In the genomic region with DNA sequence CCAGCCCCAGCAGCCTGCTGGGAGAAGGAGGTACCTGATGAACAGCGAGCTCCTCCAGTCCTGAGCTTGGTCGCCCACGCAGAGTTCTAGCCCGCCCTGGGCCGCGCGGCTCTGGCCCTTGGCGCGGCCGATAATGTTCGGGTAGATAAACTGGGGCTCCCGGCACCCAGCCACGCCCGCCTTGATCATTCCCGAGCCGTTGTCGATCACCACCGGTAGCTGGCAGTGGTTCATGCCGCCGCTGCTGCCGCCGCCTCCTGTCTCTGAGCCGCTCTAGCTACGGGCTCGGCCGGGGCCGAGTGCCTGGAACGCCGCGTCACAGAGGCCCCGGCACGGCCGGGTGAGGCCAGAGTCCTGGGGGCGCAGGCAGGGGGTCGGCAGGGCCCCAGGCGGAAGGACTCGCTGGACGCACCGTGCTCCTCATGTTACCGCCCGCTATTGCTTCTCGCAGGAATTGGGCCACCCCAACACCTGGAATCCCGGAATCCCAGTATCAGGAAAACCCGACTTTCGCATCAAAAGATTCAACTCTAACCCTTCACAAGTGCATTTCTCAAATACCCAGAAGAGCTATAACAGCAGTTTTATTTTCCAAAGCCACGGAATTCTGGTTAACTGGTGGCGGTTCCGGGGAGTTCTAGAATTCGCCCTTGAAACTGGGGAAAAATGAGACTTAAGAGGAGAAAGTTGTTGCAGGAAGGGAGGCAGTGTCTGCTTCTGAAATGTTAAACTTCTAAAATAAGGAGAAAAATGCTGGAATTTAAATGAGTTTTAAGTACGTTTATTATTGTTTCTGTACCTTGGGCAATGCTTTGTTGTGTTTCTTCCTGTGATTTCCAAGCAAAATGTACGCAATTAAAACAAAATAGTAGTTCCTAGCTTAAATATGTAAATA, we compare ENCODE assay signal across 1 cellular context.
A peak's percentile ranks its signal among the peaks of the same experiment; 100 is the strongest.
TF ChIP-seq lines count a peak whose summit lies in the region.

A gene (minus strand): TSS at position 275 of the 895 bp plus-strand sequence. CDS start 41 bp downstream, at position 234.

TF ChIP-seq in HepG2, 621 proteins besides CTCF, POLR2A, EP300 and RAD21 (continued from another document and continues in another):
- TF ChIP-seq, protein P1, sequence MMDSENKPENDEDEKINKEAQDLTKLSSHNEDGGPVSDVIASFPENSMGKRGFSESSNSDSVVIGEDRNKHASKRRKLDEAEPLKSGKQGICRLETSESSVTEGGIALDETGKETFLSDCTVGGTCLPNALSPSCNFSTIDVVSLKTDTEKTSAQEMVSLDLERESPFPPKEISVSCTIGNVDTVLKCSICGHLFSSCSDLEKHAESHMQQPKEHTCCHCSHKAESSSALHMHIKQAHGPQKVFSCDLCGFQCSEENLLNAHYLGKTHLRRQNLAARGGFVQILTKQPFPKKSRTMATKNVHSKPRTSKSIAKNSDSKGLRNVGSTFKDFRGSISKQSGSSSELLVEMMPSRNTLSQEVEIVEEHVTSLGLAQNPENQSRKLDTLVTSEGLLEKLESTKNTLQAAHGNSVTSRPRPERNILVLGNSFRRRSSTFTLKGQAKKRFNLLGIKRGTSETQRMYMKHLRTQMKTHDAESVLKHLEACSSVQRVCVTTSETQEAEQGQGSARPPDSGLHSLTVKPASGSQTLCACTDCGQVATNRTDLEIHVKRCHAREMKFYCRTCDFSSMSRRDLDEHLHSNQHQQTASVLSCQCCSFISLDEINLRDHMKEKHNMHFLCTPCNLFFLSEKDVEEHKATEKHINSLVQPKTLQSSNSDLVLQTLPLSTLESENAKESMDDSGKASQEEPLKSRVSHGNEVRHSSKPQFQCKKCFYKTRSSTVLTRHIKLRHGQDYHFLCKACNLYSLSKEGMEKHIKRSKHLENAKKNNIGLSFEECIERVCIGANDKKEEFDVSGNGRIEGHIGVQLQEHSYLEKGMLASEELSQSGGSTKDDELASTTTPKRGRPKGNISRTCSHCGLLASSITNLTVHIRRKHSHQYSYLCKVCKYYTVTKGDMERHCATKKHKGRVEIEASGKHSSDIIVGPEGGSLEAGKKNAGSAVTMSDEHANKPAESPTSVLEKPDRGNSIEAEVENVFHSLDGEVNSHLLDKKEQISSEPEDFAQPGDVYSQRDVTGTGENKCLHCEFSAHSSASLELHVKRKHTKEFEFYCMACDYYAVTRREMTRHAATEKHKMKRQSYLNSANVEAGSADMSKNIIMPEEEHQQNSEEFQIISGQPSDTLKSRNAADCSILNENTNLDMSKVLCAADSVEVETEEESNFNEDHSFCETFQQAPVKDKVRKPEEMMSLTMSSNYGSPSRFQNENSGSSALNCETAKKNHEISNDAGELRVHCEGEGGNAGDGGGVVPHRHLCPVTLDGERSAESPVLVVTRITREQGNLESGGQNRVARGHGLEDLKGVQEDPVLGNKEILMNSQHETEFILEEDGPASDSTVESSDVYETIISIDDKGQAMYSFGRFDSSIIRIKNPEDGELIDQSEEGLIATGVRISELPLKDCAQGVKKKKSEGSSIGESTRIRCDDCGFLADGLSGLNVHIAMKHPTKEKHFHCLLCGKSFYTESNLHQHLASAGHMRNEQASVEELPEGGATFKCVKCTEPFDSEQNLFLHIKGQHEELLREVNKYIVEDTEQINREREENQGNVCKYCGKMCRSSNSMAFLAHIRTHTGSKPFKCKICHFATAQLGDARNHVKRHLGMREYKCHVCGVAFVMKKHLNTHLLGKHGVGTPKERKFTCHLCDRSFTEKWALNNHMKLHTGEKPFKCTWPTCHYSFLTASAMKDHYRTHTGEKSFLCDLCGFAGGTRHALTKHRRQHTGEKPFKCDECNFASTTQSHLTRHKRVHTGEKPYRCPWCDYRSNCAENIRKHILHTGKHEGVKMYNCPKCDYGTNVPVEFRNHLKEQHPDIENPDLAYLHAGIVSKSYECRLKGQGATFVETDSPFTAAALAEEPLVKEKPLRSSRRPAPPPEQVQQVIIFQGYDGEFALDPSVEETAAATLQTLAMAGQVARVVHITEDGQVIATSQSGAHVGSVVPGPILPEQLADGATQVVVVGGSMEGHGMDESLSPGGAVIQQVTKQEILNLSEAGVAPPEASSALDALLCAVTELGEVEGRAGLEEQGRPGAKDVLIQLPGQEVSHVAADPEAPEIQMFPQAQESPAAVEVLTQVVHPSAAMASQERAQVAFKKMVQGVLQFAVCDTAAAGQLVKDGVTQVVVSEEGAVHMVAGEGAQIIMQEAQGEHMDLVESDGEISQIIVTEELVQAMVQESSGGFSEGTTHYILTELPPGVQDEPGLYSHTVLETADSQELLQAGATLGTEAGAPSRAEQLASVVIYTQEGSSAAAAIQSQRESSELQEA (CRISPR knock-in tag; IDR thresholded peaks at IDR 0.05; ENCODE audit: not compliant biosample characterization), result no peak
- TF ChIP-seq, protein P2, sequence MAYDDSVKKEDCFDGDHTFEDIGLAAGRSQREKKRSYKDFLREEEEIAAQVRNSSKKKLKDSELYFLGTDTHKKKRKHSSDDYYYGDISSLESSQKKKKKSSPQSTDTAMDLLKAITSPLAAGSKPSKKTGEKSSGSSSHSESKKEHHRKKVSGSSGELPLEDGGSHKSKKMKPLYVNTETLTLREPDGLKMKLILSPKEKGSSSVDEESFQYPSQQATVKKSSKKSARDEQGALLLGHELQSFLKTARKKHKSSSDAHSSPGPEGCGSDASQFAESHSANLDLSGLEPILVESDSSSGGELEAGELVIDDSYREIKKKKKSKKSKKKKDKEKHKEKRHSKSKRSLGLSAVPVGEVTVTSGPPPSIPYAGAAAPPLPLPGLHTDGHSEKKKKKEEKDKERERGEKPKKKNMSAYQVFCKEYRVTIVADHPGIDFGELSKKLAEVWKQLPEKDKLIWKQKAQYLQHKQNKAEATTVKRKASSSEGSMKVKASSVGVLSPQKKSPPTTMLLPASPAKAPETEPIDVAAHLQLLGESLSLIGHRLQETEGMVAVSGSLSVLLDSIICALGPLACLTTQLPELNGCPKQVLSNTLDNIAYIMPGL (CRISPR knock-in tag; IDR thresholded peaks at IDR 0.05; ENCODE audit: borderline replicate concordance in 1 of 2, low read depth in 1 of 2), result peak; percentile 78 to 82; a peak in 3 of 4 replicates
- TF ChIP-seq MYNN (CRISPR knock-in tag; IDR thresholded peaks at IDR 0.05; ENCODE audit: low read depth), result no peak
- no peak for TF ChIP-seq ZNF674 (CRISPR knock-in tag; IDR thresholded peaks at IDR 0.05; ENCODE audit: low read depth)
- no peak for TF ChIP-seq STAG1 (CRISPR knock-in tag; IDR thresholded peaks at IDR 0.05)
- no peak for TF ChIP-seq HNRNPUL1 (IDR thresholded peaks at IDR 0.05; ENCODE audit: low read depth, low read length)
- TF ChIP-seq SP140L (CRISPR knock-in tag; IDR thresholded peaks at IDR 0.05; ENCODE audit: borderline replicate concordance), result no peak
- TF ChIP-seq ZNF12 (CRISPR knock-in tag; IDR thresholded peaks at IDR 0.05), result no peak
- TF ChIP-seq, protein P3, sequence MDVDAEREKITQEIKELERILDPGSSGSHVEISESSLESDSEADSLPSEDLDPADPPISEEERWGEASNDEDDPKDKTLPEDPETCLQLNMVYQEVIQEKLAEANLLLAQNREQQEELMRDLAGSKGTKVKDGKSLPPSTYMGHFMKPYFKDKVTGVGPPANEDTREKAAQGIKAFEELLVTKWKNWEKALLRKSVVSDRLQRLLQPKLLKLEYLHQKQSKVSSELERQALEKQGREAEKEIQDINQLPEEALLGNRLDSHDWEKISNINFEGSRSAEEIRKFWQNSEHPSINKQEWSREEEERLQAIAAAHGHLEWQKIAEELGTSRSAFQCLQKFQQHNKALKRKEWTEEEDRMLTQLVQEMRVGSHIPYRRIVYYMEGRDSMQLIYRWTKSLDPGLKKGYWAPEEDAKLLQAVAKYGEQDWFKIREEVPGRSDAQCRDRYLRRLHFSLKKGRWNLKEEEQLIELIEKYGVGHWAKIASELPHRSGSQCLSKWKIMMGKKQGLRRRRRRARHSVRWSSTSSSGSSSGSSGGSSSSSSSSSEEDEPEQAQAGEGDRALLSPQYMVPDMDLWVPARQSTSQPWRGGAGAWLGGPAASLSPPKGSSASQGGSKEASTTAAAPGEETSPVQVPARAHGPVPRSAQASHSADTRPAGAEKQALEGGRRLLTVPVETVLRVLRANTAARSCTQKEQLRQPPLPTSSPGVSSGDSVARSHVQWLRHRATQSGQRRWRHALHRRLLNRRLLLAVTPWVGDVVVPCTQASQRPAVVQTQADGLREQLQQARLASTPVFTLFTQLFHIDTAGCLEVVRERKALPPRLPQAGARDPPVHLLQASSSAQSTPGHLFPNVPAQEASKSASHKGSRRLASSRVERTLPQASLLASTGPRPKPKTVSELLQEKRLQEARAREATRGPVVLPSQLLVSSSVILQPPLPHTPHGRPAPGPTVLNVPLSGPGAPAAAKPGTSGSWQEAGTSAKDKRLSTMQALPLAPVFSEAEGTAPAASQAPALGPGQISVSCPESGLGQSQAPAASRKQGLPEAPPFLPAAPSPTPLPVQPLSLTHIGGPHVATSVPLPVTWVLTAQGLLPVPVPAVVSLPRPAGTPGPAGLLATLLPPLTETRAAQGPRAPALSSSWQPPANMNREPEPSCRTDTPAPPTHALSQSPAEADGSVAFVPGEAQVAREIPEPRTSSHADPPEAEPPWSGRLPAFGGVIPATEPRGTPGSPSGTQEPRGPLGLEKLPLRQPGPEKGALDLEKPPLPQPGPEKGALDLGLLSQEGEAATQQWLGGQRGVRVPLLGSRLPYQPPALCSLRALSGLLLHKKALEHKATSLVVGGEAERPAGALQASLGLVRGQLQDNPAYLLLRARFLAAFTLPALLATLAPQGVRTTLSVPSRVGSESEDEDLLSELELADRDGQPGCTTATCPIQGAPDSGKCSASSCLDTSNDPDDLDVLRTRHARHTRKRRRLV (CRISPR knock-in tag; IDR thresholded peaks at IDR 0.05), result no peak
- TF ChIP-seq KAT8 (CRISPR knock-in tag; IDR thresholded peaks at IDR 0.05), result peak; percentile 57; the same call in 1 of the 2 replicates
- TF ChIP-seq, protein P4, sequence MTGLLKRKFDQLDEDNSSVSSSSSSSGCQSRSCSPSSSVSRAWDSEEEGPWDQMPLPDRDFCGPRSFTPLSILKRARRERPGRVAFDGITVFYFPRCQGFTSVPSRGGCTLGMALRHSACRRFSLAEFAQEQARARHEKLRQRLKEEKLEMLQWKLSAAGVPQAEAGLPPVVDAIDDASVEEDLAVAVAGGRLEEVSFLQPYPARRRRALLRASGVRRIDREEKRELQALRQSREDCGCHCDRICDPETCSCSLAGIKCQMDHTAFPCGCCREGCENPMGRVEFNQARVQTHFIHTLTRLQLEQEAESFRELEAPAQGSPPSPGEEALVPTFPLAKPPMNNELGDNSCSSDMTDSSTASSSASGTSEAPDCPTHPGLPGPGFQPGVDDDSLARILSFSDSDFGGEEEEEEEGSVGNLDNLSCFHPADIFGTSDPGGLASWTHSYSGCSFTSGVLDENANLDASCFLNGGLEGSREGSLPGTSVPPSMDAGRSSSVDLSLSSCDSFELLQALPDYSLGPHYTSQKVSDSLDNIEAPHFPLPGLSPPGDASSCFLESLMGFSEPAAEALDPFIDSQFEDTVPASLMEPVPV (CRISPR knock-in tag; IDR thresholded peaks at IDR 0.05), result no peak
- TF ChIP-seq PITX1 (CRISPR knock-in tag; IDR thresholded peaks at IDR 0.05), result no peak
- TF ChIP-seq, protein P5, sequence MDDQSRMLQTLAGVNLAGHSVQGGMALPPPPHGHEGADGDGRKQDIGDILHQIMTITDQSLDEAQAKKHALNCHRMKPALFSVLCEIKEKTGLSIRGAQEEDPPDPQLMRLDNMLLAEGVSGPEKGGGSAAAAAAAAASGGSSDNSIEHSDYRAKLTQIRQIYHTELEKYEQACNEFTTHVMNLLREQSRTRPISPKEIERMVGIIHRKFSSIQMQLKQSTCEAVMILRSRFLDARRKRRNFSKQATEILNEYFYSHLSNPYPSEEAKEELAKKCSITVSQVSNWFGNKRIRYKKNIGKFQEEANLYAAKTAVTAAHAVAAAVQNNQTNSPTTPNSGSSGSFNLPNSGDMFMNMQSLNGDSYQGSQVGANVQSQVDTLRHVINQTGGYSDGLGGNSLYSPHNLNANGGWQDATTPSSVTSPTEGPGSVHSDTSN (CRISPR knock-in tag; IDR thresholded peaks at IDR 0.05; ENCODE audit: borderline replicate concordance), result no peak
- TF ChIP-seq ZSCAN20 (CRISPR knock-in tag; IDR thresholded peaks at IDR 0.05; ENCODE audit: borderline replicate concordance), result 0 out of 2 replicates have a peak, but pooled peaks have one; percentile 49
- TF ChIP-seq ZNF841 (CRISPR knock-in tag; IDR thresholded peaks at IDR 0.05; ENCODE audit: borderline replicate concordance), result no peak
- TF ChIP-seq, protein P6, sequence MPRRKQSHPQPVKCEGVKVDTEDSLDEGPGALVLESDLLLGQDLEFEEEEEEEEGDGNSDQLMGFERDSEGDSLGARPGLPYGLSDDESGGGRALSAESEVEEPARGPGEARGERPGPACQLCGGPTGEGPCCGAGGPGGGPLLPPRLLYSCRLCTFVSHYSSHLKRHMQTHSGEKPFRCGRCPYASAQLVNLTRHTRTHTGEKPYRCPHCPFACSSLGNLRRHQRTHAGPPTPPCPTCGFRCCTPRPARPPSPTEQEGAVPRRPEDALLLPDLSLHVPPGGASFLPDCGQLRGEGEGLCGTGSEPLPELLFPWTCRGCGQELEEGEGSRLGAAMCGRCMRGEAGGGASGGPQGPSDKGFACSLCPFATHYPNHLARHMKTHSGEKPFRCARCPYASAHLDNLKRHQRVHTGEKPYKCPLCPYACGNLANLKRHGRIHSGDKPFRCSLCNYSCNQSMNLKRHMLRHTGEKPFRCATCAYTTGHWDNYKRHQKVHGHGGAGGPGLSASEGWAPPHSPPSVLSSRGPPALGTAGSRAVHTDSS (CRISPR knock-in tag; conservative IDR thresholded peaks at IDR 0.05), result no peak
- TF ChIP-seq, protein P7, sequence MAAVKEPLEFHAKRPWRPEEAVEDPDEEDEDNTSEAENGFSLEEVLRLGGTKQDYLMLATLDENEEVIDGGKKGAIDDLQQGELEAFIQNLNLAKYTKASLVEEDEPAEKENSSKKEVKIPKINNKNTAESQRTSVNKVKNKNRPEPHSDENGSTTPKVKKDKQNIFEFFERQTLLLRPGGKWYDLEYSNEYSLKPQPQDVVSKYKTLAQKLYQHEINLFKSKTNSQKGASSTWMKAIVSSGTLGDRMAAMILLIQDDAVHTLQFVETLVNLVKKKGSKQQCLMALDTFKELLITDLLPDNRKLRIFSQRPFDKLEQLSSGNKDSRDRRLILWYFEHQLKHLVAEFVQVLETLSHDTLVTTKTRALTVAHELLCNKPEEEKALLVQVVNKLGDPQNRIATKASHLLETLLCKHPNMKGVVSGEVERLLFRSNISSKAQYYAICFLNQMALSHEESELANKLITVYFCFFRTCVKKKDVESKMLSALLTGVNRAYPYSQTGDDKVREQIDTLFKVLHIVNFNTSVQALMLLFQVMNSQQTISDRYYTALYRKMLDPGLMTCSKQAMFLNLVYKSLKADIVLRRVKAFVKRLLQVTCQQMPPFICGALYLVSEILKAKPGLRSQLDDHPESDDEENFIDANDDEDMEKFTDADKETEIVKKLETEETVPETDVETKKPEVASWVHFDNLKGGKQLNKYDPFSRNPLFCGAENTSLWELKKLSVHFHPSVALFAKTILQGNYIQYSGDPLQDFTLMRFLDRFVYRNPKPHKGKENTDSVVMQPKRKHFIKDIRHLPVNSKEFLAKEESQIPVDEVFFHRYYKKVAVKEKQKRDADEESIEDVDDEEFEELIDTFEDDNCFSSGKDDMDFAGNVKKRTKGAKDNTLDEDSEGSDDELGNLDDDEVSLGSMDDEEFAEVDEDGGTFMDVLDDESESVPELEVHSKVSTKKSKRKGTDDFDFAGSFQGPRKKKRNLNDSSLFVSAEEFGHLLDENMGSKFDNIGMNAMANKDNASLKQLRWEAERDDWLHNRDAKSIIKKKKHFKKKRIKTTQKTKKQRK (IDR thresholded peaks at IDR 0.05; ENCODE audit: low read length), result no peak
- no peak for TF ChIP-seq ZNF124 (CRISPR knock-in tag; IDR thresholded peaks at IDR 0.05)
- TF ChIP-seq ZFYVE20 (CRISPR knock-in tag; IDR thresholded peaks at IDR 0.05; ENCODE audit: borderline replicate concordance, low read depth), result no peak
